ENCODE assay signal across 7 cellular contexts in genomic region chr3:73623996-73624362, GRCh38. TPM values are rescaled to one million over a fixed set of nuclear protein-coding genes. Genes with fewer than 3 reads are reported as not detected.
DNase-seq lines count a peak whose midpoint lies in the region; ATAC-seq and TF ChIP-seq lines count a peak whose summit lies in the region.

No MANE protein-coding gene starts in this region.

- peak overlapping the region; percentile 36 for H3K27ac ChIP-seq in caudate nucleus (ENCODE audit: low read depth, low read length)
- H3K27ac ChIP-seq in left lung: peak overlapping the region; percentile 72 to 78
- peak overlapping the region; percentile 71 to 79 (median 74) for H3K27ac ChIP-seq in upper lobe of left lung

- no peaks in the 10 kb centered on the region for H3K36me3 Mint-ChIP-seq in T-helper 2 cell treated with Interferon-gamma antibody and Interleukin-4, amounts not matched to agents 5 μg/mL and 100 μg/mL, for 36 hours (ENCODE audit: low read depth)

- no peaks in the 10 kb centered on the region for H3K4me1 Mint-ChIP-seq in T-helper 2 cell treated with Interferon-gamma antibody and Interleukin-4, amounts not matched to agents 5 μg/mL and 100 μg/mL, for 36 hours (ENCODE audit: low read depth)

- peak overlapping the region; percentile 30 to 31 for H3K4me3 ChIP-seq in left lung
- H3K4me3 ChIP-seq in upper lobe of left lung: peak overlapping the region; percentile 13 to 59 (median 52)

- DNase-seq in NCI-H1092 (lab: John Stamatoyannopoulos, UW): peak; percentile 32
- DNase-seq in caudate nucleus (lab: John Stamatoyannopoulos, UW): peak in 13 of 61 donors; percentile 2 to 39 (median 13)
- DNase-seq in left lung: peak in 1 of 2 donors; percentile 72
- peak in 1 of 2 donors; percentile 86 for DNase-seq in upper lobe of left lung
- no peak for DNase-seq in T-helper 2 cell treated with Interferon-gamma antibody and Interleukin-4, amounts not matched to agents 5 μg/mL and 100 μg/mL, for 36 hours (ENCODE audit: low spot score)
- DNase-seq in stimulated activated CD4-positive, alpha-beta T cell treated with anti-CD3 and anti-CD28 coated beads, Interleukin-4, amount 100 ng/mL, for 1 hour: no peak

- ATAC-seq in left lung (peak; percentile 17), upper lobe of left lung (ENCODE audit: low FRiP score in 2 of 2) (peak in 1 of 2 donors; percentile 74), GM19452 (IDR thresholded peaks at IDR 0.05; ENCODE audit: unreplicated experiment) (no peak)

- no peak overlapping the region for H3K27ac Mint-ChIP-seq in T-helper 2 cell treated with Interferon-gamma antibody and Interleukin-4, amounts not matched to agents 5 μg/mL and 100 μg/mL, for 36 hours

- WGBS in upper lobe of left lung, 2 donors: 5% methylated on average over 38 of the region's 48 CpGs; no CpG with 5 or more reads in 1 of the 2 donors

- TF ChIP-seq POLR2A in upper lobe of left lung (IDR thresholded peaks at IDR 0.05): no peak

- intact Hi-C loops in left lung (cut with DNase I): no loop called here

- H3K9me3 ChIP-seq in left lung: no peaks in the 10 kb centered on the region
- no peaks in the 10 kb centered on the region for H3K9me3 ChIP-seq in upper lobe of left lung

- no peak overlapping the region for H3K4me3 Mint-ChIP-seq in T-helper 2 cell treated with Interferon-gamma antibody and Interleukin-4, amounts not matched to agents 5 μg/mL and 100 μg/mL, for 36 hours

- TF ChIP-seq EP300 in upper lobe of left lung (IDR thresholded peaks at IDR 0.05): no peak

- no peaks in the 10 kb centered on the region for H3K9me3 Mint-ChIP-seq in T-helper 2 cell treated with Interferon-gamma antibody and Interleukin-4, amounts not matched to agents 5 μg/mL and 100 μg/mL, for 36 hours

- H3K27me3 Mint-ChIP-seq in T-helper 2 cell treated with Interferon-gamma antibody and Interleukin-4, amounts not matched to agents 5 μg/mL and 100 μg/mL, for 36 hours (ENCODE audit: low read depth): peaks cover 17% of the 10 kb centered on the region

- H3K27me3 ChIP-seq in left lung: peaks cover 5 to 59% of the 10 kb centered on the region in 2 donors
- peaks cover 0 to 10% (median 3%) of the 10 kb centered on the region in 4 donors for H3K27me3 ChIP-seq in upper lobe of left lung

- no peaks in the 10 kb centered on the region for H3K4me1 ChIP-seq in left lung
- H3K4me1 ChIP-seq in upper lobe of left lung: peaks cover 0 to 13% (median 9%) of the 10 kb centered on the region in 4 donors

- TF ChIP-seq CTCF in left lung (IDR thresholded peaks at IDR 0.05): no peak
- TF ChIP-seq CTCF in upper lobe of left lung (IDR thresholded peaks at IDR 0.05): no peak

- H3K36me3 ChIP-seq in left lung (no peaks in the 10 kb centered on the region), upper lobe of left lung (no peaks in the 10 kb centered on the region)

RNA-seq across cellular contexts. Expression of gene PDZRN3, which starts 0.8 kb away (rescaled TPM):
- 10 to 100 TPM; 20.0 to 33.5 TPM for total RNA-seq in left lung
- total RNA-seq in upper lobe of left lung: 10 to 100 TPM in 5 of 6 donors, 1 to 10 TPM in 1; 7.0 to 50.3 (median 18.4) TPM
